Comparison of ENCODE assay signal across 31 cellular contexts in the genomic region with DNA sequence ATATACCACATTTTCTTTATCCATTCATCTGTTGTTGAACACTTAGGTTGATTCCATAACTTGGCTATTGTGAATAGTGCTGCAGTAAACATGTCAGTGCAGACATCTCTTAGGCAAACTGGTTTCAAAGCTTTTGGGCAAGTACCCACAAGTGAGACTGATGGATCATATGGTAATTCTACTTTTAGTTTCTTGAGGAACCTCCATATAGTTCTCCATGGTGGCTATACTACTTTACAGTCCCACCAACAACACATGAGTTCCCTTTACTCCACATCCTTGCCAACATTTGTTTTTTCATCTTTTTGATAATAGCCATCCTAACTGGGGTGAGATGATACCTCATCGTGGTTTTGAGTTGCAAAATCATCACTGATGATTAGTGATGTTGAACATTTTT. TPM values are rescaled to one million over a fixed set of nuclear protein-coding genes. Genes with fewer than 3 reads are reported as not detected.
"Had no signal": no experiment of that assay in that cellular context is flagged by ENCODE, and none has a peak within 500 bp of the region (broad histone marks: within the 10 kb centered on the region; RNA-seq: fewer than 3 reads in every experiment).

No MANE protein-coding gene starts in this region.

- DNase-seq: activated CD4-positive, alpha-beta memory T cell treated with anti-CD3 and anti-CD28 coated beads for 36 hours; activated CD4-positive, alpha-beta T cell treated with anti-CD3 and anti-CD28 coated beads for 36 hours; activated CD4-positive, CD25-positive, alpha-beta regulatory T cell; activated CD8-positive, alpha-beta memory T cell treated with anti-CD3 and anti-CD28 coated beads, Interleukin-2, amount 50 U/mL, for 4 hours; activated gamma-delta T cell treated with Interleukin-2 at 50 U/mL for 16 hours; activated naive CD4-positive, alpha-beta T cell treated with anti-CD3 and anti-CD28 coated beads, Interleukin-2, amount 50 U/mL, for 16 hours; activated T-cell treated with anti-CD3 and anti-CD28 coated beads, Interleukin-2, amount 50 U/mL, for 1 hour; amygdala; central memory CD4-positive, alpha-beta T cell; dermis blood vessel endothelial cell; effector CD4-positive, alpha-beta T cell; kidney; left colon; lower lobe of right lung; nucleus accumbens; pancreas; psoas muscle; sigmoid colon; small intestine; stimulated activated CD4-positive, alpha-beta T cell treated with anti-CD3 and anti-CD28 coated beads, Interleukin-4, amount 100 ng/mL, for 24 hours; T-helper 1 cell had no signal

- H3K27ac Mint-ChIP-seq: activated CD4-positive, alpha-beta memory T cell treated with anti-CD3 and anti-CD28 coated beads for 36 hours; activated CD4-positive, alpha-beta T cell treated with anti-CD3 and anti-CD28 coated beads for 36 hours; activated T-helper 17 cell treated with anti-CD3 and anti-CD28 coated beads, Interleukin-2, amount 50 U/mL, for 72 hours; stimulated activated effector memory CD8-positive, alpha-beta T cell treated with anti-CD3 and anti-CD28 coated beads, Interleukin-12 subunit alpha, Interleukin-12 subunit beta, amount 100 ng/mL, for 72 hours; stimulated activated naive CD8-positive, alpha-beta T cell treated with anti-CD3 and anti-CD28 coated beads, Interleukin-15, Interleukin-2, amounts not matched to agents 100 ng/mL and 50 ng/mL, for 24 hours; T-helper 2 cell treated with Interferon-gamma antibody and Interleukin-4, amounts not matched to agents 5 μg/mL and 100 μg/mL, for 36 hours; type B pancreatic cell had no signal

- H3K27me3 Mint-ChIP-seq: activated CD4-positive, alpha-beta memory T cell treated with anti-CD3 and anti-CD28 coated beads for 36 hours; activated CD4-positive, alpha-beta T cell treated with anti-CD3 and anti-CD28 coated beads for 36 hours; activated T-helper 17 cell treated with anti-CD3 and anti-CD28 coated beads, Interleukin-2, amount 50 U/mL, for 72 hours; stimulated activated naive CD8-positive, alpha-beta T cell treated with anti-CD3 and anti-CD28 coated beads, Interleukin-15, Interleukin-2, amounts not matched to agents 100 ng/mL and 50 ng/mL, for 24 hours; type B pancreatic cell had no signal

- H3K4me3 Mint-ChIP-seq: activated CD4-positive, alpha-beta memory T cell treated with anti-CD3 and anti-CD28 coated beads for 36 hours; activated CD4-positive, alpha-beta T cell treated with anti-CD3 and anti-CD28 coated beads for 36 hours; activated T-helper 17 cell treated with anti-CD3 and anti-CD28 coated beads, Interleukin-2, amount 50 U/mL, for 72 hours; stimulated activated effector memory CD8-positive, alpha-beta T cell treated with anti-CD3 and anti-CD28 coated beads, Interleukin-12 subunit alpha, Interleukin-12 subunit beta, amount 100 ng/mL, for 72 hours; stimulated activated naive CD8-positive, alpha-beta T cell treated with anti-CD3 and anti-CD28 coated beads, Interleukin-15, Interleukin-2, amounts not matched to agents 100 ng/mL and 50 ng/mL, for 24 hours; T-helper 2 cell treated with Interferon-gamma antibody and Interleukin-4, amounts not matched to agents 5 μg/mL and 100 μg/mL, for 36 hours; type B pancreatic cell had no signal

- FAIRE-seq: kidney, pancreas, small intestine had no signal

- ATAC-seq: activated CD4-positive, alpha-beta T cell treated with anti-CD3 and anti-CD28 coated beads for 36 hours; activated T-helper 17 cell treated with anti-CD3 and anti-CD28 coated beads, Interleukin-2, amount 50 U/mL, for 72 hours; gastroesophageal sphincter; left colon; lower lobe of right lung; pancreas; psoas muscle; stimulated activated effector memory CD8-positive, alpha-beta T cell treated with anti-CD3 and anti-CD28 coated beads, Interleukin-12 subunit alpha, Interleukin-12 subunit beta, amount 100 ng/mL, for 72 hours had no signal

- H3K27ac ChIP-seq: gastroesophageal sphincter, hepatocyte, lower lobe of right lung, pancreas, psoas muscle, sigmoid colon, thoracic aorta, vagina had no signal

- H3K36me3 Mint-ChIP-seq: stimulated activated effector memory CD8-positive, alpha-beta T cell treated with anti-CD3 and anti-CD28 coated beads, Interleukin-12 subunit alpha, Interleukin-12 subunit beta, amount 100 ng/mL, for 72 hours; type B pancreatic cell had no signal

RNA-seq across cellular contexts. Expression of a gene that starts 8.5 kb away (rescaled TPM):
- total RNA-seq: dermis blood vessel endothelial cell, epithelial cell of proximal tubule had no signal
